1 cellular context compared by ENCODE assay signal in genomic region chr13:102769679-102770078, GRCh38.
TF ChIP-seq lines count a peak whose summit lies in the region.

No MANE protein-coding gene starts in this region.

TF ChIP-seq in HEK293, 187 proteins besides CTCF, POLR2A, EP300 and RAD21 (continued from another document):
- TF ChIP-seq ZFP69B (tag by site-specific recombination; IDR thresholded peaks at IDR 0.05), result no peak
- no peak for TF ChIP-seq OVOL3 (tag by site-specific recombination; IDR thresholded peaks at IDR 0.05)
- TF ChIP-seq ZNF174 (tag by site-specific recombination; IDR thresholded peaks at IDR 0.05), result no peak
- no peak for TF ChIP-seq ZNF146 (tag by site-specific recombination; IDR thresholded peaks at IDR 0.05)
- TF ChIP-seq ZNF335 (tag by site-specific recombination; conservative IDR thresholded peaks at IDR 0.05), result no peak
- 0 out of 2 replicates have a peak, but pooled peaks have one; percentile 20 for TF ChIP-seq OSR2 (tag by site-specific recombination; IDR thresholded peaks at IDR 0.05)
